ENCODE assay signal across 10 cellular contexts in the genomic region with DNA sequence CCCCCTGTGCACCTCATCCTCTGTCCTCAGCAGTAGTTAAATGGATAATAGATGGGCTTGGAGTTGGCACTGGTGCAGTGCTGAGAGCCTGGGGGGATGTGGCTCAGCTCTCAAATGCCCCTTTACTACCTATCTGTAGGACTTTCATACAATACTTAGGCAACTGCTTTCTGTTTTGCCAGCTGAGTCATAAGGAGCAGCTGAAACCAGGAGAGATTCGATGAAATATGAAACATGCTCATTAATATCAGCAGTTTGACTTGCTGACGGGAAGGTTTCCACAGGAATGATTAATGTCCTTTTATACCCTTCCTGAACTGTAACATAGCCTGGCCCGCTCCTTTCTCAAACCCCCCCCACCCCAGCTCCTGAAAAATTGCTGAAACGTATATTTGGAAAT.
DNase-seq lines count a peak whose midpoint lies in the region; ATAC-seq and TF ChIP-seq lines count a peak whose summit lies in the region.
"Had no signal": no experiment of that assay in that cellular context is flagged by ENCODE, and none has a peak within 500 bp of the region (broad histone marks: within the 10 kb centered on the region; RNA-seq: fewer than 3 reads in every experiment).

No MANE protein-coding gene starts in this region.

- peak; percentile 42 for DNase-seq in osteocyte (ENCODE audit: extremely low spot score, unreplicated experiment)
- no peak for DNase-seq in activated T-cell treated with anti-CD3 and anti-CD28 coated beads, Interleukin-2, amount 50 U/mL, for 72 hours
- no peak for DNase-seq in activated CD4-positive, alpha-beta T cell treated with anti-CD3 and anti-CD28 coated beads, Interleukin-2, amount 50 U/mL, for 4 hours
- DNase-seq in cerebellar nuclear complex (lab: John Stamatoyannopoulos, UW) = no peak
- no peak for DNase-seq in activated T-cell treated with anti-CD3 and anti-CD28 coated beads, Interleukin-2, amount 50 U/mL, for 24 hours
- DNase-seq: activated CD8-positive, alpha-beta memory T cell treated with anti-CD3 and anti-CD28 coated beads, Interleukin-2, amount 10 ng/mL, durations not matched to agents 7 days and 5 days had no signal

- H3K4me1 Mint-ChIP-seq in osteocyte (ENCODE audit: unreplicated experiment) = peaks cover 14% of the 10 kb centered on the region
- no peaks in the 10 kb centered on the region for H3K4me1 Mint-ChIP-seq in activated T-cell treated with anti-CD3 and anti-CD28 coated beads, Interleukin-2, amount 50 U/mL, for 72 hours (ENCODE audit: low read depth)
- H3K4me1 Mint-ChIP-seq in activated T-cell treated with anti-CD3 and anti-CD28 coated beads, Interleukin-2, amount 50 U/mL, for 24 hours (ENCODE audit: low read depth) = no peaks in the 10 kb centered on the region

- H3K27ac Mint-ChIP-seq in osteocyte (ENCODE audit: unreplicated experiment) = peak overlapping the region; percentile 16
- no peak overlapping the region for H3K27ac Mint-ChIP-seq in activated T-cell treated with anti-CD3 and anti-CD28 coated beads, Interleukin-2, amount 50 U/mL, for 72 hours
- H3K27ac Mint-ChIP-seq in activated T-cell treated with anti-CD3 and anti-CD28 coated beads, Interleukin-2, amount 50 U/mL, for 24 hours = no peak overlapping the region
- H3K27ac Mint-ChIP-seq: activated CD8-positive, alpha-beta memory T cell treated with anti-CD3 and anti-CD28 coated beads, Interleukin-2, amount 10 ng/mL, durations not matched to agents 7 days and 5 days had no signal

- no peak for TF ChIP-seq CTCF in osteocyte (IDR thresholded peaks at IDR 0.05)

- peaks cover 7% of the 10 kb centered on the region for H3K9me3 Mint-ChIP-seq in osteocyte (ENCODE audit: unreplicated experiment)
- peaks cover 5 to 6% of the 10 kb centered on the region in 2 donors for H3K9me3 Mint-ChIP-seq in activated T-cell treated with anti-CD3 and anti-CD28 coated beads, Interleukin-2, amount 50 U/mL, for 72 hours
- peaks cover 7% of the 10 kb centered on the region for H3K9me3 Mint-ChIP-seq in activated T-cell treated with anti-CD3 and anti-CD28 coated beads, Interleukin-2, amount 50 U/mL, for 24 hours

- no peaks in the 10 kb centered on the region for H3K36me3 Mint-ChIP-seq in osteocyte (ENCODE audit: unreplicated experiment)
- H3K36me3 Mint-ChIP-seq in activated T-cell treated with anti-CD3 and anti-CD28 coated beads, Interleukin-2, amount 50 U/mL, for 72 hours (ENCODE audit: insufficient read depth in 2 of 2) = peaks cover 2 to 4% of the 10 kb centered on the region in 2 donors
- no peaks in the 10 kb centered on the region for H3K36me3 Mint-ChIP-seq in activated T-cell treated with anti-CD3 and anti-CD28 coated beads, Interleukin-2, amount 50 U/mL, for 24 hours (ENCODE audit: low read depth)

- ATAC-seq in GM19351 (IDR thresholded peaks at IDR 0.05; ENCODE audit: unreplicated experiment) (peak; percentile 73), HG03060 (IDR thresholded peaks at IDR 0.05; ENCODE audit: low read depth, unreplicated experiment) (peak; percentile 65), SK-N-SH treated with all-trans-retinoic acid at 6 μM for 48 hours (peak; percentile 89)
- no peak for ATAC-seq in activated T-cell treated with anti-CD3 and anti-CD28 coated beads, Interleukin-2, amount 50 U/mL, for 72 hours (replicated peaks in 1 of 2)
- ATAC-seq: activated CD8-positive, alpha-beta memory T cell treated with anti-CD3 and anti-CD28 coated beads, Interleukin-2, amount 10 ng/mL, durations not matched to agents 7 days and 5 days; Panc1 had no signal

- no peak overlapping the region for H3K4me3 Mint-ChIP-seq in osteocyte (ENCODE audit: unreplicated experiment)
- no peak overlapping the region for H3K4me3 Mint-ChIP-seq in activated T-cell treated with anti-CD3 and anti-CD28 coated beads, Interleukin-2, amount 50 U/mL, for 72 hours
- no peak overlapping the region for H3K4me3 Mint-ChIP-seq in activated T-cell treated with anti-CD3 and anti-CD28 coated beads, Interleukin-2, amount 50 U/mL, for 24 hours
- H3K4me3 Mint-ChIP-seq: activated CD8-positive, alpha-beta memory T cell treated with anti-CD3 and anti-CD28 coated beads, Interleukin-2, amount 10 ng/mL, durations not matched to agents 7 days and 5 days had no signal

- no peaks in the 10 kb centered on the region for H3K27me3 Mint-ChIP-seq in osteocyte (ENCODE audit: unreplicated experiment)
- H3K27me3 Mint-ChIP-seq in activated T-cell treated with anti-CD3 and anti-CD28 coated beads, Interleukin-2, amount 50 U/mL, for 72 hours (ENCODE audit: low read depth) = no peaks in the 10 kb centered on the region
- H3K27me3 Mint-ChIP-seq in activated T-cell treated with anti-CD3 and anti-CD28 coated beads, Interleukin-2, amount 50 U/mL, for 24 hours = no peaks in the 10 kb centered on the region
- H3K27me3 Mint-ChIP-seq: activated CD8-positive, alpha-beta memory T cell treated with anti-CD3 and anti-CD28 coated beads, Interleukin-2, amount 10 ng/mL, durations not matched to agents 7 days and 5 days had no signal

TF ChIP-seq in SK-N-SH treated with all-trans-retinoic acid at 6 μM for 48 hours, 23 proteins besides CTCF, POLR2A, EP300 and RAD21:
- TF ChIP-seq TOX (CRISPR knock-in tag; IDR thresholded peaks at IDR 0.05; ENCODE audit: borderline replicate concordance) = peak; percentile 40; the same call in 1 of the 2 replicates
- TF ChIP-seq ESRRG (CRISPR knock-in tag; IDR thresholded peaks at IDR 0.05) = no peak
TF ChIP-seq in SK-N-SH treated with all-trans-retinoic acid at 6 μM for 48 hours: peak in this region for 1.

Comparison
In these comparisons a context has a peak if more than half of its experiments do, and no peak if none do; other contexts are left out.
1. ATAC-seq: peak in GM19351 (single experiment), HG03060 (single experiment) and SK-N-SH treated with all-trans-retinoic acid at 6 μM for 48 hours (single experiment); none in activated T-cell treated with anti-CD3 and anti-CD28 coated beads, Interleukin-2, amount 50 U/mL, for 72 hours (0 of 2).